20 cellular contexts compared by ENCODE assay signal in the genomic region with DNA sequence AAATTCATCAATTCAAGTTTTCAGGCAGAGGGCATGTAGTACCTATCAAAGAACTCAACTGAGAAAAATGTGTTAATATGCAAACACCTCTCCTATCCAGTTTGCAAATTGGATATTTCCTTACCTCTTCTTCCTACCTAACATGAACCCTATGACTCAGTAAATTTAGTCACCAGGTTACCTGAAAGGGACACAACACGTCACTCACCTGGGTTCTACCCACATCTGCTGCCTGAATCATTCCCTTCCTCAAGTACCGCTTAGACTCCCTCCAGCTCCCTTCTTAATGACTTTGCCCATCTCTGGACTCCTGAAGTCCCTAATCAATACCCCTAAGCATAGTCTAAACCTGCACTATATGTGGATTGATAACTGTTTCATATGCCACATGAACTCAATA. TPM values are rescaled to one million over a fixed set of nuclear protein-coding genes. Genes with fewer than 3 reads are reported as not detected.
DNase-seq lines count a peak whose midpoint lies in the region; ATAC-seq and FAIRE-seq lines count a peak whose summit lies in the region.
"Had no signal": no experiment of that assay in that cellular context is flagged by ENCODE, and none has a peak within 500 bp of the region (broad histone marks: within the 10 kb centered on the region; RNA-seq: fewer than 3 reads in every experiment).

No MANE protein-coding gene starts in this region.

- peaks cover 11% of the 10 kb centered on the region for H3K36me3 ChIP-seq in CD4-positive, alpha-beta memory T cell (ENCODE audit: insufficient read depth, low read length)
- H3K36me3 ChIP-seq: BLaER1, colonic mucosa, MG63, sigmoid colon, transverse colon had no signal

- peaks cover 44 to 69% of the 10 kb centered on the region in 2 donors for H3K36me3 Mint-ChIP-seq in CD4-positive, alpha-beta memory T cell
- peaks cover 75% of the 10 kb centered on the region for H3K36me3 Mint-ChIP-seq in activated T-helper 17 cell treated with anti-CD3 and anti-CD28 coated beads, Interleukin-2, amount 50 U/mL, for 72 hours (ENCODE audit: low read depth)

- CTCF ChIA-PET in CD4-positive, alpha-beta memory T cell (lab: Charles Lee; ENCODE audit: partially characterized antibody), result interaction anchor here (1.0 kb wide), 1 partner anchor 9 kb away, joined by 3 read pairs; no protein-coding TSS in a partner anchor

- peak overlapping the region; percentile 22 to 78 (median 67) for H3K4me3 Mint-ChIP-seq in CD4-positive, alpha-beta memory T cell
- peak overlapping the region; percentile 90 for H3K4me3 Mint-ChIP-seq in activated T-helper 17 cell treated with anti-CD3 and anti-CD28 coated beads, Interleukin-2, amount 50 U/mL, for 72 hours

- no peaks in the 10 kb centered on the region for H3K27me3 ChIP-seq in CD4-positive, alpha-beta memory T cell (ENCODE audit: insufficient read depth, low read length)
- H3K27me3 ChIP-seq: BLaER1, colonic mucosa, MG63, sigmoid colon, transverse colon had no signal

- H3K4me3 ChIP-seq in CD4-positive, alpha-beta memory T cell (ENCODE audit: low read length in 2 of 2), result no peak overlapping the region
- H3K4me3 ChIP-seq: BLaER1, colonic mucosa, MG63, sigmoid colon, transverse colon had no signal

- no peaks in the 10 kb centered on the region for H3K9me3 Mint-ChIP-seq in CD4-positive, alpha-beta memory T cell
- no peaks in the 10 kb centered on the region for H3K9me3 Mint-ChIP-seq in activated T-helper 17 cell treated with anti-CD3 and anti-CD28 coated beads, Interleukin-2, amount 50 U/mL, for 72 hours

- intact Hi-C loops in CD4-positive, alpha-beta memory T cell (cut with micrococcal nuclease), result no loop called here

- peaks cover 74 to 95% (median 86%) of the 10 kb centered on the region in 4 donors for H3K4me1 Mint-ChIP-seq in CD4-positive, alpha-beta memory T cell
- peaks cover 63% of the 10 kb centered on the region for H3K4me1 Mint-ChIP-seq in activated T-helper 17 cell treated with anti-CD3 and anti-CD28 coated beads, Interleukin-2, amount 50 U/mL, for 72 hours

- H3K4me1 ChIP-seq in CD4-positive, alpha-beta memory T cell (ENCODE audit: insufficient read depth, low read length), result peaks cover 100% of the 10 kb centered on the region
- H3K4me1 ChIP-seq: BLaER1, colonic mucosa had no signal

- DNase-seq in CD4-positive, alpha-beta memory T cell, result peak in 1 of 5 donors; percentile 66
- DNase-seq in DMS53 treated with DMSO at 0.1 percent for 48 hours (lab: John Stamatoyannopoulos, UW; ENCODE audit: unreplicated experiment) (peak; percentile 52), ecto neural progenitor cell (ENCODE audit: low spot score) (no peak), foreskin melanocyte (no peak)
- DNase-seq: colonic mucosa; DND-41; H7; MG63; NCI-H187 treated with DMSO at 0.1 percent for 48 hours; NCI-H510A; sigmoid colon; stimulated activated CD4-positive, alpha-beta T cell treated with anti-CD3 and anti-CD28 coated beads, Interleukin-4, amount 100 ng/mL, for 1 hour; stimulated activated CD8-positive, alpha-beta memory T cell treated with anti-CD3 and anti-CD28 coated beads, Interleukin-4, amount 100 ng/mL, for 48 hours; transverse colon had no signal

- ATAC-seq in activated T-helper 17 cell treated with anti-CD3 and anti-CD28 coated beads, Interleukin-2, amount 50 U/mL, for 72 hours (replicated peaks), result peak; percentile 5
- ATAC-seq in GM18870 (IDR thresholded peaks at IDR 0.05; ENCODE audit: unreplicated experiment) (no peak), HG02885 (IDR thresholded peaks at IDR 0.05; ENCODE audit: poor library complexity, unreplicated experiment) (no peak)

- H3K27ac Mint-ChIP-seq in CD4-positive, alpha-beta memory T cell, result peak overlapping the region; percentile 80 to 99 (median 95)
- H3K27ac Mint-ChIP-seq in activated T-helper 17 cell treated with anti-CD3 and anti-CD28 coated beads, Interleukin-2, amount 50 U/mL, for 72 hours, result peak overlapping the region; percentile 94

- POLR2A ChIA-PET in CD4-positive, alpha-beta memory T cell (lab: Charles Lee; ENCODE audit: partially characterized antibody), result interaction anchor here (2.6 to 20.5 kb wide), 5 partner anchors 7 to 92 kb away, joined by 8 to 1065 read pairs (median 265); a partner anchor contains a TSS

- H3K27me3 Mint-ChIP-seq in CD4-positive, alpha-beta memory T cell, result no peaks in the 10 kb centered on the region
- H3K27me3 Mint-ChIP-seq in activated T-helper 17 cell treated with anti-CD3 and anti-CD28 coated beads, Interleukin-2, amount 50 U/mL, for 72 hours, result no peaks in the 10 kb centered on the region

- peak; percentile 30 for FAIRE-seq in islet of Langerhans (lab: Jason Lieb, UNC)
- FAIRE-seq: astrocyte had no signal

- H3K27ac ChIP-seq in CD4-positive, alpha-beta memory T cell (ENCODE audit: low read depth, low read length), result peak overlapping the region; percentile 64
- H3K27ac ChIP-seq: BLaER1, colonic mucosa, sigmoid colon, transverse colon had no signal

- no peaks in the 10 kb centered on the region for H3K9me3 ChIP-seq in CD4-positive, alpha-beta memory T cell (ENCODE audit: control insufficient read depth in 1 of 2, low read length in 2 of 2)
- H3K9me3 ChIP-seq: BLaER1, colonic mucosa, MG63, sigmoid colon, transverse colon had no signal

RNA-seq across cellular contexts. Expression of a gene that starts 10.4 kb away (rescaled TPM):
- 100 to 1,000 TPM; 229 to 248 TPM for total RNA-seq in CD4-positive, alpha-beta memory T cell
- 10 to 100 TPM; 51.5 to 87.9 TPM for polyA plus RNA-seq in CD4-positive, alpha-beta memory T cell
- 100 to 1,000 TPM; 131 to 154 TPM for total RNA-seq in activated T-helper 17 cell treated with anti-CD3 and anti-CD28 coated beads, Interleukin-2, amount 50 U/mL, for 72 hours
